In genomic region chr12:3299929-3300832, GRCh38 we compare ENCODE assay signal across 8 cellular contexts.
DNase-seq lines count a peak whose midpoint lies in the region; ATAC-seq, FAIRE-seq and TF ChIP-seq lines count a peak whose summit lies in the region.

No MANE protein-coding gene starts in this region.

- peak; percentile 88 for FAIRE-seq in H54 (lab: Jason Lieb, UNC)

- TF ChIP-seq POLR2A in H54 (IDR thresholded peaks at IDR 0.05; ENCODE audit: low read depth, low read length) (no peak), thyroid gland (IDR thresholded peaks at IDR 0.05) (no peak)

- peak overlapping the region; percentile 82 for H2AFZ ChIP-seq in parathyroid adenoma

- H3K27ac ChIP-seq in parathyroid adenoma = no peak overlapping the region
- peak overlapping the region in 1 of 3 donors; percentile 65 for H3K27ac ChIP-seq in thyroid gland

- TF ChIP-seq CTCF in parathyroid adenoma (IDR thresholded peaks at IDR 0.05) (peak; percentile 98), thyroid gland (IDR thresholded peaks at IDR 0.05) (peak; percentile 89 to 95 (median 93))

- H3K79me2 ChIP-seq in parathyroid adenoma = no peaks in the 10 kb centered on the region

- H3K36me3 ChIP-seq in parathyroid adenoma (ENCODE audit: control insufficient read depth, insufficient read depth, low read length) (no peaks in the 10 kb centered on the region), thyroid gland (no peaks in the 10 kb centered on the region)

- H3K4me3 ChIP-seq in parathyroid adenoma (ENCODE audit: low read depth, low read length) = no peak overlapping the region
- no peak overlapping the region for H3K4me3 ChIP-seq in thyroid gland (replicated peaks in 1 of 3)

- H3K36me3 Mint-ChIP-seq in activated naive CD4-positive, alpha-beta T cell treated with anti-CD3 and anti-CD28 coated beads, Interleukin-2, amount 50 U/mL, for 72 hours = no peaks in the 10 kb centered on the region

- H3K4me2 ChIP-seq in parathyroid adenoma (ENCODE audit: low read length) = peak overlapping the region; percentile 51

- peak; percentile 90 to 91 for ATAC-seq in activated naive CD4-positive, alpha-beta T cell treated with anti-CD3 and anti-CD28 coated beads, Interleukin-2, amount 50 U/mL, for 72 hours
- ATAC-seq in Right ventricle myocardium inferior = peak; percentile 83

- intact Hi-C loops in Right ventricle myocardium inferior (cut with DNase I) = loop anchor here (1.0 to 10.0 kb wide), 3 partner anchors 375 to 504 kb away; no protein-coding TSS in a partner anchor
- intact Hi-C loops in thyroid gland (cut with DNase I) = loop anchor here (5.0 kb wide), 3 partner anchors 382 to 502 kb away; no protein-coding TSS in a partner anchor

- H3K27me3 ChIP-seq in parathyroid adenoma (ENCODE audit: control insufficient read depth, insufficient read depth, low read length) (no peaks in the 10 kb centered on the region), thyroid gland (no peaks in the 10 kb centered on the region)

- peaks cover 5% of the 10 kb centered on the region for H3K4me1 ChIP-seq in parathyroid adenoma
- H3K4me1 ChIP-seq in thyroid gland = peaks cover 7 to 20% of the 10 kb centered on the region in 2 donors

- H3K9me3 ChIP-seq in parathyroid adenoma (ENCODE audit: control insufficient read depth, low read length) (no peaks in the 10 kb centered on the region), thyroid gland (no peaks in the 10 kb centered on the region)

- 3 to 4% methylated on average over 12 to 32 of the region's 32 CpGs for WGBS in thyroid gland, 2 donors

- peak overlapping the region; percentile 82 to 89 for H3K27ac Mint-ChIP-seq in activated naive CD4-positive, alpha-beta T cell treated with anti-CD3 and anti-CD28 coated beads, Interleukin-2, amount 50 U/mL, for 72 hours

- no peak overlapping the region for H3K9ac ChIP-seq in parathyroid adenoma

- H3K9me3 Mint-ChIP-seq in activated naive CD4-positive, alpha-beta T cell treated with anti-CD3 and anti-CD28 coated beads, Interleukin-2, amount 50 U/mL, for 72 hours = no peaks in the 10 kb centered on the region

- peak; percentile 68 for DNase-seq in DMS153 treated with DMSO at 0.1 percent for 48 hours (lab: John Stamatoyannopoulos, UW; ENCODE audit: unreplicated experiment)
- peak; percentile 87 for DNase-seq in H54 (ENCODE audit: insufficient read length, low spot score)
- DNase-seq in NCI-H1048 (lab: John Stamatoyannopoulos, UW) = peak; percentile 14
- peak; percentile 22 for DNase-seq in SKM-1 treated with dmso at 0.1 percent for 144 hours (lab: John Stamatoyannopoulos, UW; ENCODE audit: unreplicated experiment)
- DNase-seq in activated naive CD4-positive, alpha-beta T cell treated with anti-CD3 and anti-CD28 coated beads, Interleukin-2, amount 50 U/mL, for 72 hours (ENCODE audit: low spot score in 2 of 2) = peak; percentile 80 to 81
- peak; percentile 89 for DNase-seq in Right ventricle myocardium inferior (ENCODE audit: missing footprints)
- peak; percentile 89 to 93 for DNase-seq in thyroid gland

Comparison
In these comparisons a context has a peak if more than half of its experiments do, and no peak if none do; other contexts are left out.
1. DNase-seq: peak in every context shown above with its lines; median percentile 91 in thyroid gland; 89 in Right ventricle myocardium inferior; 87 in H54; 80 in activated naive CD4-positive, alpha-beta T cell treated with anti-CD3 and anti-CD28 coated beads, Interleukin-2, amount 50 U/mL, for 72 hours; 68 in DMS153 treated with DMSO at 0.1 percent for 48 hours; 22 in SKM-1 treated with dmso at 0.1 percent for 144 hours; 14 in NCI-H1048.